In the genomic region with DNA sequence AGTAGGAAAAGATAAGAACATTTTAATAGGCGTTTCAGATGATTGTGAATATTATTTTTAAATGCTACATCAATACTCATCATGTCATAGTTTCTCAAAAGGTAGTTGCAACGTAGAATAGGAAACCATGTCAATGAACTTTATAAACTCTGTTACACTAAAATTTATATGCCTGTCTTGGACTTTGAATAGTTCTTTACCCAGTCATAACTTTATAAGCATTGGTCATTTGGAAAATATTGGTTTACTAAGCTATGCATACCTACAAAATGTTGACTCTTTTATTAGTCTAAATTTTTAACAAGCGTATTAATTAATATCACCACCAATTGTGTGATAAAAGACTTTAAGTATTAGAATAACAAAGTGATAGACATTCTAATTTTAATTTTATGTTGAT, we compare ENCODE assay signal across 9 cellular contexts. TPM values are rescaled to one million over a fixed set of nuclear protein-coding genes. Genes with fewer than 3 reads are reported as not detected.
"Had no signal": no experiment of that assay in that cellular context is flagged by ENCODE, and none has a peak within 500 bp of the region (broad histone marks: within the 10 kb centered on the region; RNA-seq: fewer than 3 reads in every experiment).

No MANE protein-coding gene starts in this region.

- DNase-seq: IMR-90, KBM-7, KG1 had no signal

- H3K4me3 ChIP-seq: K562 had no signal

- H3K27ac ChIP-seq: HL-60 had no signal

- ATAC-seq: HepG2, K562 had no signal

- FAIRE-seq: HepG2, HTR-8/SVneo, K562 had no signal

RNA-seq across cellular contexts. Expression of gene HTR1F, which starts 27.2 kb away (rescaled TPM):
- total RNA-seq: HepG2, HT-29, HT1080, IMR-90 had no signal
